ENCODE assay signal across 2 cellular contexts in genomic region chr10:21372651-21373410, GRCh38.
TF ChIP-seq lines count a peak whose summit lies in the region.

No MANE protein-coding gene starts in this region.

TF ChIP-seq in GM12878, 131 proteins besides CTCF, POLR2A, EP300 and RAD21 (continued from another document and continues in another):
- TF ChIP-seq TARDBP (IDR thresholded peaks at IDR 0.05; ENCODE audit: borderline replicate concordance) (no peak), STAT3 (IDR thresholded peaks at IDR 0.05; ENCODE audit: low read depth, low read length) (no peak), SMC3 (IDR thresholded peaks at IDR 0.05; ENCODE audit: borderline replicate concordance, low read length) (no peak), BMI1 (IDR thresholded peaks at IDR 0.05; ENCODE audit: borderline replicate concordance) (no peak), NFIC (IDR thresholded peaks at IDR 0.05; ENCODE audit: low read depth, low read length) (no peak), ZNF207 (IDR thresholded peaks at IDR 0.05; ENCODE audit: borderline replicate concordance) (no peak), IRF3 (IDR thresholded peaks at IDR 0.05) (no peak), TCF7 (IDR thresholded peaks at IDR 0.05; ENCODE audit: borderline replicate concordance) (no peak), ATF7 (IDR thresholded peaks at IDR 0.05; ENCODE audit: low read depth) (no peak), CHD1 (IDR thresholded peaks at IDR 0.05; ENCODE audit: low read depth, low read length) (no peak), POU2F2 (IDR thresholded peaks at IDR 0.05; ENCODE audit: borderline replicate concordance, low read depth, low read length) (peak; percentile 14; the same call in 1 of the 3 replicates), LARP7 (IDR thresholded peaks at IDR 0.05) (no peak), NBN (IDR thresholded peaks at IDR 0.05) (no peak), KDM1A (IDR thresholded peaks at IDR 0.05; ENCODE audit: borderline replicate concordance) (no peak), CBX3 (IDR thresholded peaks at IDR 0.05; ENCODE audit: borderline replicate concordance, low read depth) (no peak), SREBF1 (IDR thresholded peaks at IDR 0.05; ENCODE audit: low read length) (no peak), CREM (IDR thresholded peaks at IDR 0.05; ENCODE audit: low read depth) (no peak), ATF3 (IDR thresholded peaks at IDR 0.05; ENCODE audit: borderline replicate concordance, extremely low read depth, low read depth, low read length) (no peak), TBL1XR1 (IDR thresholded peaks at IDR 0.05; ENCODE audit: low read depth, low read length) (no peak), SPI1 (IDR thresholded peaks at IDR 0.05; ENCODE audit: borderline replicate concordance, insufficient read depth, low read depth, low read length) (0 out of 2 replicates have a peak, but pooled peaks have one; percentile 48), ETV6 (conservative IDR thresholded peaks at IDR 0.05 in 1 of 2, IDR thresholded peaks at IDR 0.05 in 1 of 2; ENCODE audit: borderline replicate concordance in 1 of 2, low read depth in 1 of 2) (no peak), ZZZ3 (IDR thresholded peaks at IDR 0.05; ENCODE audit: control insufficient read depth, insufficient read length, low read depth) (no peak), IRF4 (IDR thresholded peaks at IDR 0.05; ENCODE audit: low read depth, low read length) (no peak), TAF1 (IDR thresholded peaks at IDR 0.05; ENCODE audit: borderline replicate concordance, low read depth, low read length) (peak; percentile 57; the same call in 1 of the 2 replicates), BHLHE40 (IDR thresholded peaks at IDR 0.05; ENCODE audit: borderline replicate concordance in 1 of 2, low read depth in 2 of 2, low read length in 1 of 2) (peak in 1 of 2 experiments; percentile 78; a peak in 2 of 4 replicates), RB1 (IDR thresholded peaks at IDR 0.05; ENCODE audit: borderline replicate concordance) (no peak), YY1 (IDR thresholded peaks at IDR 0.05; ENCODE audit: low read depth, low read length) (peak; percentile 17; the same call in 1 of the 2 replicates), CHD4 (IDR thresholded peaks at IDR 0.05) (no peak), PKNOX1 (IDR thresholded peaks at IDR 0.05) (no peak), CBX5 (IDR thresholded peaks at IDR 0.05; ENCODE audit: low read depth) (no peak), MYB (IDR thresholded peaks at IDR 0.05; ENCODE audit: borderline replicate concordance, low read depth, low read length) (no peak), SIX5 (IDR thresholded peaks at IDR 0.05; ENCODE audit: low read depth, low read length, severe bottlenecking) (no peak), HCFC1 (IDR thresholded peaks at IDR 0.05; ENCODE audit: low read length) (no peak)
- TF ChIP-seq, protein P1, sequence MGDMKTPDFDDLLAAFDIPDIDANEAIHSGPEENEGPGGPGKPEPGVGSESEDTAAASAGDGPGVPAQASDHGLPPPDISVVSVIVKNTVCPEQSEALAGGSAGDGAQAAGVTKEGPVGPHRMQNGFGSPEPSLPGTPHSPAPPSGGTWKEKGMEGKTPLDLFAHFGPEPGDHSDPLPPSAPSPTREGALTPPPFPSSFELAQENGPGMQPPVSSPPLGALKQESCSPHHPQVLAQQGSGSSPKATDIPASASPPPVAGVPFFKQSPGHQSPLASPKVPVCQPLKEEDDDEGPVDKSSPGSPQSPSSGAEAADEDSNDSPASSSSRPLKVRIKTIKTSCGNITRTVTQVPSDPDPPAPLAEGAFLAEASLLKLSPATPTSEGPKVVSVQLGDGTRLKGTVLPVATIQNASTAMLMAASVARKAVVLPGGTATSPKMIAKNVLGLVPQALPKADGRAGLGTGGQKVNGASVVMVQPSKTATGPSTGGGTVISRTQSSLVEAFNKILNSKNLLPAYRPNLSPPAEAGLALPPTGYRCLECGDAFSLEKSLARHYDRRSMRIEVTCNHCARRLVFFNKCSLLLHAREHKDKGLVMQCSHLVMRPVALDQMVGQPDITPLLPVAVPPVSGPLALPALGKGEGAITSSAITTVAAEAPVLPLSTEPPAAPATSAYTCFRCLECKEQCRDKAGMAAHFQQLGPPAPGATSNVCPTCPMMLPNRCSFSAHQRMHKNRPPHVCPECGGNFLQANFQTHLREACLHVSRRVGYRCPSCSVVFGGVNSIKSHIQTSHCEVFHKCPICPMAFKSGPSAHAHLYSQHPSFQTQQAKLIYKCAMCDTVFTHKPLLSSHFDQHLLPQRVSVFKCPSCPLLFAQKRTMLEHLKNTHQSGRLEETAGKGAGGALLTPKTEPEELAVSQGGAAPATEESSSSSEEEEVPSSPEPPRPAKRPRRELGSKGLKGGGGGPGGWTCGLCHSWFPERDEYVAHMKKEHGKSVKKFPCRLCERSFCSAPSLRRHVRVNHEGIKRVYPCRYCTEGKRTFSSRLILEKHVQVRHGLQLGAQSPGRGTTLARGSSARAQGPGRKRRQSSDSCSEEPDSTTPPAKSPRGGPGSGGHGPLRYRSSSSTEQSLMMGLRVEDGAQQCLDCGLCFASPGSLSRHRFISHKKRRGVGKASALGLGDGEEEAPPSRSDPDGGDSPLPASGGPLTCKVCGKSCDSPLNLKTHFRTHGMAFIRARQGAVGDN (IDR thresholded peaks at IDR 0.05): no peak

TF ChIP-seq in HepG2, 621 proteins besides CTCF, POLR2A, EP300 and RAD21 (continued from another document):
- TF ChIP-seq, protein P2, sequence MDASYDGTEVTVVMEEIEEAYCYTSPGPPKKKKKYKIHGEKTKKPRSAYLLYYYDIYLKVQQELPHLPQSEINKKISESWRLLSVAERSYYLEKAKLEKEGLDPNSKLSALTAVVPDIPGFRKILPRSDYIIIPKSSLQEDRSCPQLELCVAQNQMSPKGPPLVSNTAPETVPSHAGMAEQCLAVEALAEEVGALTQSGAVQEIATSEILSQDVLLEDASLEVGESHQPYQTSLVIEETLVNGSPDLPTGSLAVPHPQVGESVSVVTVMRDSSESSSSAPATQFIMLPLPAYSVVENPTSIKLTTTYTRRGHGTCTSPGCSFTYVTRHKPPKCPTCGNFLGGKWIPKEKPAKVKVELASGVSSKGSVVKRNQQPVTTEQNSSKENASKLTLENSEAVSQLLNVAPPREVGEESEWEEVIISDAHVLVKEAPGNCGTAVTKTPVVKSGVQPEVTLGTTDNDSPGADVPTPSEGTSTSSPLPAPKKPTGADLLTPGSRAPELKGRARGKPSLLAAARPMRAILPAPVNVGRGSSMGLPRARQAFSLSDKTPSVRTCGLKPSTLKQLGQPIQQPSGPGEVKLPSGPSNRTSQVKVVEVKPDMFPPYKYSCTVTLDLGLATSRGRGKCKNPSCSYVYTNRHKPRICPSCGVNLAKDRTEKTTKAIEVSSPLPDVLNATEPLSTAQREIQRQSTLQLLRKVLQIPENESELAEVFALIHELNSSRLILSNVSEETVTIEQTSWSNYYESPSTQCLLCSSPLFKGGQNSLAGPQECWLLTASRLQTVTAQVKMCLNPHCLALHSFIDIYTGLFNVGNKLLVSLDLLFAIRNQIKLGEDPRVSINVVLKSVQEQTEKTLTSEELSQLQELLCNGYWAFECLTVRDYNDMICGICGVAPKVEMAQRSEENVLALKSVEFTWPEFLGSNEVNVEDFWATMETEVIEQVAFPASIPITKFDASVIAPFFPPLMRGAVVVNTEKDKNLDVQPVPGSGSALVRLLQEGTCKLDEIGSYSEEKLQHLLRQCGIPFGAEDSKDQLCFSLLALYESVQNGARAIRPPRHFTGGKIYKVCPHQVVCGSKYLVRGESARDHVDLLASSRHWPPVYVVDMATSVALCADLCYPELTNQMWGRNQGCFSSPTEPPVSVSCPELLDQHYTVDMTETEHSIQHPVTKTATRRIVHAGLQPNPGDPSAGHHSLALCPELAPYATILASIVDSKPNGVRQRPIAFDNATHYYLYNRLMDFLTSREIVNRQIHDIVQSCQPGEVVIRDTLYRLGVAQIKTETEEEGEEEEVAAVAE (CRISPR knock-in tag; IDR thresholded peaks at IDR 0.05; ENCODE audit: borderline replicate concordance): no peak
- TF ChIP-seq ZNF136 (CRISPR knock-in tag; IDR thresholded peaks at IDR 0.05; ENCODE audit: low read depth): no peak
- TF ChIP-seq PBX2 (CRISPR knock-in tag; IDR thresholded peaks at IDR 0.05): no peak
- no peak for TF ChIP-seq ZNF326 (CRISPR knock-in tag; IDR thresholded peaks at IDR 0.05; ENCODE audit: borderline replicate concordance)
- no peak for TF ChIP-seq ZNF317 (CRISPR knock-in tag; IDR thresholded peaks at IDR 0.05)
- TF ChIP-seq PHF5A (CRISPR knock-in tag; IDR thresholded peaks at IDR 0.05; ENCODE audit: low read depth, unreplicated experiment): no peak
- TF ChIP-seq ZFP91 (CRISPR knock-in tag; IDR thresholded peaks at IDR 0.05; ENCODE audit: borderline replicate concordance): no peak
- no peak for TF ChIP-seq ZFP41 (CRISPR knock-in tag; IDR thresholded peaks at IDR 0.05; ENCODE audit: borderline replicate concordance)
